Comparison of ENCODE assay signal across 14 cellular contexts in genomic region chr4:5706486-5707290, GRCh38. TPM values are rescaled to one million over a fixed set of nuclear protein-coding genes. Genes with fewer than 3 reads are reported as not detected.
DNase-seq lines count a peak whose midpoint lies in the region; ATAC-seq, FAIRE-seq and TF ChIP-seq lines count a peak whose summit lies in the region.
"Had no signal": no experiment of that assay in that cellular context is flagged by ENCODE, and none has a peak within 500 bp of the region (broad histone marks: within the 10 kb centered on the region; RNA-seq: fewer than 3 reads in every experiment).

No MANE protein-coding gene starts in this region.

- peaks cover 35% of the 10 kb centered on the region for H3K4me1 ChIP-seq in keratinocyte (ENCODE audit: control insufficient read depth, extremely low read depth, insufficient read depth, low read length)
- H3K4me1 ChIP-seq in suprapubic skin = peaks cover 53% of the 10 kb centered on the region
- H3K4me1 ChIP-seq: parathyroid adenoma had no signal

- 92% methylated on average over 10 of the region's 11 CpGs for WGBS in suprapubic skin

- H3K4me3 Mint-ChIP-seq in activated naive CD8-positive, alpha-beta T cell = peak overlapping the region; percentile 35
- H3K4me3 Mint-ChIP-seq in activated naive CD8-positive, alpha-beta T cell treated with anti-CD3 and anti-CD28 coated beads for 36 hours = no peak overlapping the region
- peak overlapping the region; percentile 66 for H3K4me3 Mint-ChIP-seq in WTC11

- no peaks in the 10 kb centered on the region for H3K9me3 Mint-ChIP-seq in activated naive CD8-positive, alpha-beta T cell (ENCODE audit: low read depth)
- peaks cover 5% of the 10 kb centered on the region for H3K9me3 Mint-ChIP-seq in activated naive CD8-positive, alpha-beta T cell treated with anti-CD3 and anti-CD28 coated beads for 36 hours
- peaks cover 19% of the 10 kb centered on the region for H3K9me3 Mint-ChIP-seq in WTC11

- no peak for TF ChIP-seq EP300 in suprapubic skin (IDR thresholded peaks at IDR 0.05)

- POLR2A ChIA-PET in WTC11 (lab: Charles Lee) (no interaction called here), GM10248 (lab: Yijun Ruan, JAX) (no interaction called here)

- no peak for TF ChIP-seq POLR2A in suprapubic skin (IDR thresholded peaks at IDR 0.05)

- no peak overlapping the region for H3K9ac ChIP-seq in keratinocyte (ENCODE audit: control insufficient read depth, extremely low read depth, insufficient read depth, low read length)
- H3K9ac ChIP-seq: parathyroid adenoma had no signal

- no peaks in the 10 kb centered on the region for H3K9me3 ChIP-seq in keratinocyte (ENCODE audit: control insufficient read depth, low read depth, low read length)
- H3K9me3 ChIP-seq in suprapubic skin = no peaks in the 10 kb centered on the region

- H3K27me3 ChIP-seq in keratinocyte (ENCODE audit: control insufficient read depth, extremely low read depth, insufficient read depth, low read length) = no peaks in the 10 kb centered on the region
- H3K27me3 ChIP-seq in suprapubic skin = no peaks in the 10 kb centered on the region

- CTCF ChIA-PET in WTC11 (lab: Charles Lee) (interaction anchor here (0.5 kb wide), 1 partner anchor 648 kb away, joined by 4 read pairs; no protein-coding TSS in a partner anchor), GM10248 (lab: Yijun Ruan, JAX) (no interaction called here)

- H3K27me3 Mint-ChIP-seq in activated naive CD8-positive, alpha-beta T cell = peaks cover 23% of the 10 kb centered on the region
- H3K27me3 Mint-ChIP-seq in activated naive CD8-positive, alpha-beta T cell treated with anti-CD3 and anti-CD28 coated beads for 36 hours = peaks cover 56% of the 10 kb centered on the region
- peaks cover 42% of the 10 kb centered on the region for H3K27me3 Mint-ChIP-seq in WTC11 (ENCODE audit: low read depth)

- no peak for FAIRE-seq in keratinocyte (lab: Jason Lieb, UNC)

- peaks cover 18% of the 10 kb centered on the region for H3K79me2 ChIP-seq in keratinocyte (ENCODE audit: control insufficient read depth, insufficient read depth, low read length)
- H3K79me2 ChIP-seq: parathyroid adenoma had no signal

- dilution Hi-C loops in keratinocyte (cut with MboI; ENCODE audit: extremely low pct_ligation_motif_present, low sequenced_read_pairs) = no loop called here

- no peak for TF ChIP-seq CTCF in WTC11 (IDR thresholded peaks at IDR 0.05)
- TF ChIP-seq CTCF in keratinocyte (optimal IDR thresholded peaks at IDR 0.05 in 1 of 3, IDR thresholded peaks at IDR 0.05 in 1 of 3, conservative IDR thresholded peaks at IDR 0.05 in 1 of 3; ENCODE audit: extremely low read depth in 1 of 3, insufficient read depth in 2 of 3, low read length in 3 of 3) = no peak
- no peak for TF ChIP-seq CTCF in suprapubic skin (IDR thresholded peaks at IDR 0.05)
- TF ChIP-seq CTCF in GM10248 (IDR thresholded peaks at IDR 0.05; ENCODE audit: control extremely low read depth, extremely low read depth, low read depth, missing control alignments) = no peak

- peak overlapping the region; percentile 71 for H3K4me2 ChIP-seq in keratinocyte (ENCODE audit: control insufficient read depth, extremely low read depth, insufficient read depth, low read depth, low read length)

- peaks cover 5% of the 10 kb centered on the region for H3K36me3 Mint-ChIP-seq in activated naive CD8-positive, alpha-beta T cell
- no peaks in the 10 kb centered on the region for H3K36me3 Mint-ChIP-seq in activated naive CD8-positive, alpha-beta T cell treated with anti-CD3 and anti-CD28 coated beads for 36 hours
- H3K36me3 Mint-ChIP-seq in WTC11 = peaks cover 26% of the 10 kb centered on the region

- H2AFZ ChIP-seq in keratinocyte (ENCODE audit: control insufficient read depth, low read length) = no peak overlapping the region
- H2AFZ ChIP-seq: parathyroid adenoma had no signal

- ATAC-seq in WTC11 = no peak
- ATAC-seq in HG02938 (IDR thresholded peaks at IDR 0.05; ENCODE audit: unreplicated experiment) = no peak
- ATAC-seq in GM19397 (IDR thresholded peaks at IDR 0.05; ENCODE audit: unreplicated experiment) = no peak
- ATAC-seq: left ventricle myocardium superior had no signal

- no peak for DNase-seq in activated naive CD8-positive, alpha-beta T cell treated with anti-CD3 and anti-CD28 coated beads for 36 hours
- DNase-seq in WTC11 (ENCODE audit: low spot score) (no peak), keratinocyte (ENCODE audit: low read depth, low spot score) (no peak), suprapubic skin (ENCODE audit: low spot score in 2 of 2) (no peak), GM10248 (ENCODE audit: extremely low spot score) (no peak)
- DNase-seq: activated CD4-positive, alpha-beta T cell treated with anti-CD3 and anti-CD28 coated beads for 4 hours; DND-41; left ventricle myocardium superior; NCI-H2227 treated with DMSO at 0.1 percent for 48 hours had no signal

- peaks cover 0 to 6% of the 10 kb centered on the region in 2 experiments for H3K36me3 ChIP-seq in keratinocyte (ENCODE audit: control insufficient read depth in 2 of 2, extremely low read depth in 1 of 2, insufficient read depth in 2 of 2, low read length in 2 of 2)
- no peaks in the 10 kb centered on the region for H3K36me3 ChIP-seq in suprapubic skin

- H3K4me3 ChIP-seq in keratinocyte (ENCODE audit: control insufficient read depth in 2 of 3, extremely low read depth in 1 of 3, insufficient read depth in 2 of 3, low read depth in 1 of 3, low read length in 3 of 3) (peak overlapping the region in 1 of 3 experiments; percentile 76), suprapubic skin (peak overlapping the region; percentile 69)

- peaks cover 13% of the 10 kb centered on the region for H3K4me1 Mint-ChIP-seq in activated naive CD8-positive, alpha-beta T cell (ENCODE audit: low read depth)
- H3K4me1 Mint-ChIP-seq in activated naive CD8-positive, alpha-beta T cell treated with anti-CD3 and anti-CD28 coated beads for 36 hours = peaks cover 7% of the 10 kb centered on the region
- peaks cover 15% of the 10 kb centered on the region for H3K4me1 Mint-ChIP-seq in WTC11

- H3K27ac Mint-ChIP-seq in activated naive CD8-positive, alpha-beta T cell = no peak overlapping the region
- H3K27ac Mint-ChIP-seq in activated naive CD8-positive, alpha-beta T cell treated with anti-CD3 and anti-CD28 coated beads for 36 hours = no peak overlapping the region
- H3K27ac Mint-ChIP-seq in WTC11 = no peak overlapping the region
- H3K27ac Mint-ChIP-seq: activated T-helper 2 cell treated with anti-CD3 and anti-CD28 coated beads, Interferon-gamma antibody, Interleukin-2, Interleukin-4, amounts not matched to agents 10 μg/mL and 5 μg/mL and 100 μg/mL, durations not matched to agents 14 hours and 24 hours and 36 hours had no signal

- H3K27ac ChIP-seq in keratinocyte (ENCODE audit: control insufficient read depth, insufficient read depth, low read length) (no peak overlapping the region), suprapubic skin (no peak overlapping the region)
- H3K27ac ChIP-seq: parathyroid adenoma had no signal

- H3K9me1 ChIP-seq in keratinocyte (ENCODE audit: control insufficient read depth, extremely low read depth, insufficient read depth, low read length) = no peaks in the 10 kb centered on the region

- no peaks in the 10 kb centered on the region for H4K20me1 ChIP-seq in keratinocyte (ENCODE audit: control insufficient read depth, extremely low read depth, insufficient read depth, low read length)

TF ChIP-seq in WTC11, 78 proteins besides CTCF, POLR2A, EP300 and RAD21:
- TF ChIP-seq, protein P1, sequence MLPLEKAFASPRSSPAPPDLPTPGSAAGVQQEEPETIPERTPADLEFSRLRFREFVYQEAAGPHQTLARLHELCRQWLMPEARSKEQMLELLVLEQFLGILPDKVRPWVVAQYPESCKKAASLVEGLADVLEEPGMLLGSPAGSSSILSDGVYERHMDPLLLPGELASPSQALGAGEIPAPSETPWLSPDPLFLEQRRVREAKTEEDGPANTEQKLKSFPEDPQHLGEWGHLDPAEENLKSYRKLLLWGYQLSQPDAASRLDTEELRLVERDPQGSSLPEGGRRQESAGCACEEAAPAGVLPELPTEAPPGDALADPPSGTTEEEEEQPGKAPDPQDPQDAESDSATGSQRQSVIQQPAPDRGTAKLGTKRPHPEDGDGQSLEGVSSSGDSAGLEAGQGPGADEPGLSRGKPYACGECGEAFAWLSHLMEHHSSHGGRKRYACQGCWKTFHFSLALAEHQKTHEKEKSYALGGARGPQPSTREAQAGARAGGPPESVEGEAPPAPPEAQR (CRISPR knock-in tag; IDR thresholded peaks at IDR 0.05) = no peak
- TF ChIP-seq ZNF423 (CRISPR knock-in tag; IDR thresholded peaks at IDR 0.05) = no peak
- TF ChIP-seq JAZF1 (CRISPR knock-in tag; IDR thresholded peaks at IDR 0.05) = no peak
- no peak for TF ChIP-seq HMGA2 (CRISPR knock-in tag; IDR thresholded peaks at IDR 0.05)
TF ChIP-seq in WTC11: peak in this region for 0.

RNA-seq across cellular contexts. Expression of gene EVC2, which starts 1.7 kb away (rescaled TPM):
- total RNA-seq in activated naive CD8-positive, alpha-beta T cell treated with anti-CD3 and anti-CD28 coated beads for 36 hours = under 1 TPM in 1 of 2 experiments, not detected in 1; 0.04 TPM
- total RNA-seq in WTC11 (2021) (4.8 to 6.3 TPM (median 5.8 TPM) in 3 replicates), suprapubic skin (10 to 100 TPM in 2 of 4 donors, 1 to 10 TPM in 2; 7.8 to 22.2 (median 9.9) TPM)
- polyA plus RNA-seq in keratinocyte = 1.1 to 1.7 TPM (median 1.1 TPM) in 3 replicates
- polyA plus RNA-seq in keratinocyte (2011; ENCODE audit: low read depth) = 4.2 TPM
- polyA plus RNA-seq in keratinocyte (2011; cell fraction: cytosol; rRNA removed) = 0.68 and 1.1 TPM in 2 replicates
- polyA plus RNA-seq in keratinocyte (2011; cell fraction: nucleus; rRNA removed) = 5.5 and 6.3 TPM in 2 replicates
- polyA plus RNA-seq in keratinocyte (2012; ENCODE audit: low replicate concordance) = 1.8 and 3.7 TPM in 2 replicates
- 4.0 to 5.0 TPM (median 4.3 TPM) in 3 replicates for polyA minus RNA-seq in keratinocyte
- polyA minus RNA-seq in keratinocyte (2011; cell fraction: cytosol; rRNA and poly(A)+ RNA removed) = 2.3 TPM
- 4.7 and 9.3 TPM in 2 replicates for polyA minus RNA-seq in keratinocyte (2011; cell fraction: nucleus; rRNA and poly(A)+ RNA removed)

RNA-seq across cellular contexts. Expression of gene EVC, which starts 4.3 kb away (rescaled TPM):
- under 1 TPM; 0.06 to 0.08 TPM for total RNA-seq in activated naive CD8-positive, alpha-beta T cell treated with anti-CD3 and anti-CD28 coated beads for 36 hours
- total RNA-seq in WTC11 (2021) (10.4 to 14.0 TPM (median 12.5 TPM) in 3 replicates), suprapubic skin (10 to 100 TPM; 23.0 to 54.1 (median 30.0) TPM)
- polyA plus RNA-seq in keratinocyte = 6.5 to 7.3 TPM (median 7.1 TPM) in 3 replicates
- 3.8 TPM for polyA plus RNA-seq in keratinocyte (2011; ENCODE audit: low read depth)
- 5.3 and 7.7 TPM in 2 replicates for polyA plus RNA-seq in keratinocyte (2011; cell fraction: cytosol; rRNA removed)
- polyA plus RNA-seq in keratinocyte (2011; cell fraction: nucleus; rRNA removed) = 23.8 and 31.2 TPM in 2 replicates
- 4.2 and 16.1 TPM in 2 replicates for polyA plus RNA-seq in keratinocyte (2012; ENCODE audit: low replicate concordance)
- polyA minus RNA-seq in keratinocyte = 10.2 to 23.4 TPM (median 15.7 TPM) in 3 replicates
- polyA minus RNA-seq in keratinocyte (2011; cell fraction: cytosol; rRNA and poly(A)+ RNA removed) = 30.5 TPM
- 31.4 and 40.2 TPM in 2 replicates for polyA minus RNA-seq in keratinocyte (2011; cell fraction: nucleus; rRNA and poly(A)+ RNA removed)

Comparison
In these comparisons a context has a peak if more than half of its experiments do, and no peak if none do; other contexts are left out.
1. RNA of gene EVC, which starts 4.3 kb away (total RNA-seq): 23.0 to 54.1 TPM in suprapubic skin and 10.4 to 14.0 TPM in WTC11; 0.06 to 0.08 TPM in activated naive CD8-positive, alpha-beta T cell treated with anti-CD3 and anti-CD28 coated beads for 36 hours; every median in the first group is over 10 times any median in the second.